Comparison of ENCODE assay signal across 21 cellular contexts in genomic region chr22:50275181-50276055, GRCh38. TPM values are rescaled to one million over a fixed set of nuclear protein-coding genes. Genes with fewer than 3 reads are reported as not detected.
DNase-seq lines count a peak whose midpoint lies in the region; ATAC-seq and TF ChIP-seq lines count a peak whose summit lies in the region.
"Had no signal": no experiment of that assay in that cellular context is flagged by ENCODE, and none has a peak within 500 bp of the region (broad histone marks: within the 10 kb centered on the region; RNA-seq: fewer than 3 reads in every experiment).

No MANE protein-coding gene starts in this region.

- no peak for ATAC-seq in Panc1
- no peak for ATAC-seq in HG03460 (IDR thresholded peaks at IDR 0.05; ENCODE audit: unreplicated experiment)
- ATAC-seq in GM18907 (IDR thresholded peaks at IDR 0.05; ENCODE audit: unreplicated experiment), result no peak
- no peak for ATAC-seq in GM19455 (IDR thresholded peaks at IDR 0.05; ENCODE audit: unreplicated experiment)

- no peaks in the 10 kb centered on the region for H3K9me3 Mint-ChIP-seq in Caco-2 (ENCODE audit: unreplicated experiment)
- H3K9me3 Mint-ChIP-seq in T-helper 2 cell treated with Interferon-gamma antibody and Interleukin-4, amounts not matched to agents 5 μg/mL and 100 μg/mL, for 36 hours, result no peaks in the 10 kb centered on the region
- H3K9me3 Mint-ChIP-seq: activated naive CD4-positive, alpha-beta T cell treated with anti-CD3 and anti-CD28 coated beads, Interleukin-2, amount 50 U/mL, for 24 hours; activated T-helper 2 cell treated with anti-CD3 and anti-CD28 coated beads, Interferon-gamma antibody, Interleukin-2, Interleukin-4, amounts not matched to agents 10 μg/mL and 5 μg/mL and 100 μg/mL, durations not matched to agents 14 hours and 24 hours and 36 hours had no signal

- H3K9me3 ChIP-seq in Caco-2 (no peaks in the 10 kb centered on the region), Panc1 (ENCODE audit: control insufficient read depth, insufficient read depth, low read depth, low read length) (no peaks in the 10 kb centered on the region), esophagus muscularis mucosa (no peaks in the 10 kb centered on the region), spleen (no peaks in the 10 kb centered on the region)
- H3K9me3 ChIP-seq: MG63, upper lobe of right lung had no signal

- H3K27ac ChIP-seq in Panc1 (ENCODE audit: low read length) (peak overlapping the region; percentile 66), esophagus muscularis mucosa (replicated peaks in 1 of 4) (peak overlapping the region in 3 of 4 donors; percentile 47 to 64 (median 53)), spleen (peak overlapping the region in 5 of 8 donors; percentile 7 to 59 (median 46))
- H3K27ac ChIP-seq: hepatocyte, upper lobe of right lung had no signal

- H3K36me3 ChIP-seq in Caco-2 (ENCODE audit: control insufficient read depth, insufficient read depth, low read length) (peaks cover 10% of the 10 kb centered on the region), Panc1 (ENCODE audit: control insufficient read depth, insufficient read depth, low read length) (no peaks in the 10 kb centered on the region), esophagus muscularis mucosa (peaks cover 45 to 57% (median 57%) of the 10 kb centered on the region in 4 donors), spleen (peaks cover 0 to 64% (median 49%) of the 10 kb centered on the region in 6 donors)

- H3K36me3 Mint-ChIP-seq in Caco-2 (ENCODE audit: insufficient read depth, unreplicated experiment), result peaks cover 75% of the 10 kb centered on the region
- no peaks in the 10 kb centered on the region for H3K36me3 Mint-ChIP-seq in T-helper 2 cell treated with Interferon-gamma antibody and Interleukin-4, amounts not matched to agents 5 μg/mL and 100 μg/mL, for 36 hours (ENCODE audit: low read depth)
- H3K36me3 Mint-ChIP-seq: activated naive CD4-positive, alpha-beta T cell treated with anti-CD3 and anti-CD28 coated beads, Interleukin-2, amount 50 U/mL, for 24 hours had no signal

- H3K4me3 ChIP-seq in Caco-2 (ENCODE audit: low read depth, low read length) (no peak overlapping the region), Panc1 (ENCODE audit: low read depth in 2 of 2, low read length in 2 of 2) (no peak overlapping the region), esophagus muscularis mucosa (no peak overlapping the region), spleen (no peak overlapping the region)
- H3K4me3 ChIP-seq: coronary artery, hepatocyte, MG63, upper lobe of right lung had no signal

- no peak for TF ChIP-seq EP300 in esophagus muscularis mucosa (IDR thresholded peaks at IDR 0.05)

- TSS peak; percentile 87 for BruUV-seq in Caco-2 (replicated peaks; lab: Mats Ljungman, UMichigan)
- TSS peak; percentile 96 for BruUV-seq in Panc1 (replicated peaks; lab: Mats Ljungman, UMichigan)

- H3K4me1 ChIP-seq in Caco-2 (peaks cover 12% of the 10 kb centered on the region), Panc1 (ENCODE audit: control insufficient read depth, insufficient read depth, low read length) (peaks cover 21% of the 10 kb centered on the region), esophagus muscularis mucosa (peaks cover 29 to 50% (median 38%) of the 10 kb centered on the region in 4 donors), spleen (peaks cover 18 to 67% (median 44%) of the 10 kb centered on the region in 6 donors)

- no peak for DNase-seq in Caco-2
- DNase-seq in Panc1 (ENCODE audit: low read depth, low spot score), result no peak
- DNase-seq in esophagus muscularis mucosa (ENCODE audit: extremely low spot score), result no peak
- no peak for DNase-seq in spleen
- no peak for DNase-seq in T-helper 2 cell treated with Interferon-gamma antibody and Interleukin-4, amounts not matched to agents 5 μg/mL and 100 μg/mL, for 36 hours (ENCODE audit: low spot score)
- DNase-seq: COR-L47, mesenchymal stem cell, NCI-H1417 treated with DMSO at 0.1 percent for 48 hours, NCI-H774 had no signal

- in situ Hi-C loops in Panc1 (cut with HindIII; ENCODE audit: low pct_unique_long_range_greater_than_20kb, low sequenced_read_pairs), result no loop called here

- H3K27ac Mint-ChIP-seq in Caco-2 (ENCODE audit: unreplicated experiment), result no peak overlapping the region
- H3K27ac Mint-ChIP-seq in T-helper 2 cell treated with Interferon-gamma antibody and Interleukin-4, amounts not matched to agents 5 μg/mL and 100 μg/mL, for 36 hours, result no peak overlapping the region
- H3K27ac Mint-ChIP-seq: activated CD4-positive, alpha-beta T cell treated with anti-CD3 and anti-CD28 coated beads for 36 hours; activated CD8-positive, alpha-beta T cell treated with anti-CD3 and anti-CD28 coated beads, Interleukin-2, amount 10 ng/mL, durations not matched to agents 7 days and 5 days; activated naive CD4-positive, alpha-beta T cell treated with anti-CD3 and anti-CD28 coated beads, Interleukin-2, amount 50 U/mL, for 24 hours; activated T-helper 2 cell treated with anti-CD3 and anti-CD28 coated beads, Interferon-gamma antibody, Interleukin-2, Interleukin-4, amounts not matched to agents 10 μg/mL and 5 μg/mL and 100 μg/mL, durations not matched to agents 14 hours and 24 hours and 36 hours; progenitor cell of endocrine pancreas had no signal

- 83% methylated on average over 27 of the region's 43 CpGs for WGBS in esophagus muscularis mucosa
- WGBS in spleen, 5 donors, result 74 to 90% (median 87%) methylated on average over 16 to 43 of the region's 43 CpGs

- intact Hi-C loops in Caco-2 (cut with micrococcal nuclease; ENCODE audit: unreplicated experiment) (no loop called here), Panc1 (cut with micrococcal nuclease; ENCODE audit: unreplicated experiment) (no loop called here), esophagus muscularis mucosa (cut with DNase I) (loop anchor here (1.0 to 5.0 kb wide), 2 partner anchors 51 to 67 kb away; partner anchors contain the start of gene PPP6R2), spleen (cut with DNase I; ENCODE audit: low total_unique reads) (no loop called here)

- no peaks in the 10 kb centered on the region for H3K4me1 Mint-ChIP-seq in Caco-2 (ENCODE audit: low read depth, unreplicated experiment)
- peaks cover 5% of the 10 kb centered on the region for H3K4me1 Mint-ChIP-seq in T-helper 2 cell treated with Interferon-gamma antibody and Interleukin-4, amounts not matched to agents 5 μg/mL and 100 μg/mL, for 36 hours (ENCODE audit: low read depth)

- TF ChIP-seq CTCF in Caco-2 (IDR thresholded peaks at IDR 0.05; ENCODE audit: insufficient read depth in 1 of 2, low read depth in 1 of 2, low read length in 1 of 2, severe bottlenecking in 1 of 2, unreplicated experiment in 1 of 2) (no peak), Panc1 (IDR thresholded peaks at IDR 0.05) (no peak), esophagus muscularis mucosa (IDR thresholded peaks at IDR 0.05) (no peak), spleen (IDR thresholded peaks at IDR 0.05 in 8 of 11, conservative IDR thresholded peaks at IDR 0.05 in 3 of 11) (no peak)

- CTCF ChIA-PET in Caco-2 (lab: Charles Lee), result interaction anchor here (1.0 to 1.7 kb wide), 3 partner anchors 18 to 67 kb away, joined by 3 to 13 read pairs (median 4); no protein-coding TSS in a partner anchor
- CTCF ChIA-PET in Panc1 (lab: Charles Lee), result interaction anchor here (0.6 to 1.5 kb wide), 3 partner anchors 19 to 357 kb away, joined by 3 to 4 read pairs (median 4); no protein-coding TSS in a partner anchor

- H3K4me3 Mint-ChIP-seq in Caco-2 (ENCODE audit: unreplicated experiment), result no peak overlapping the region
- no peak overlapping the region for H3K4me3 Mint-ChIP-seq in T-helper 2 cell treated with Interferon-gamma antibody and Interleukin-4, amounts not matched to agents 5 μg/mL and 100 μg/mL, for 36 hours
- H3K4me3 Mint-ChIP-seq: activated CD4-positive, alpha-beta T cell treated with anti-CD3 and anti-CD28 coated beads for 36 hours; activated CD8-positive, alpha-beta T cell treated with anti-CD3 and anti-CD28 coated beads, Interleukin-2, amount 10 ng/mL, durations not matched to agents 7 days and 5 days; activated naive CD4-positive, alpha-beta T cell treated with anti-CD3 and anti-CD28 coated beads, Interleukin-2, amount 50 U/mL, for 24 hours had no signal

- TF ChIP-seq POLR2A in esophagus muscularis mucosa (IDR thresholded peaks at IDR 0.05; ENCODE audit: low read depth) (no peak), spleen (IDR thresholded peaks at IDR 0.05) (no peak)

- POLR2A ChIA-PET in Caco-2 (lab: Charles Lee), result no interaction called here
- POLR2A ChIA-PET in Panc1 (lab: Charles Lee), result no interaction called here

- H3K27me3 ChIP-seq in Caco-2 (replicated peaks; ENCODE audit: control insufficient read depth, insufficient read depth, low read length) (no peaks in the 10 kb centered on the region), Panc1 (ENCODE audit: control insufficient read depth, insufficient read depth, low read length) (no peaks in the 10 kb centered on the region), esophagus muscularis mucosa (peaks cover 0 to 10% (median 0%) of the 10 kb centered on the region in 4 donors), spleen (replicated peaks in 1 of 7) (peaks cover 0 to 27% (median 17%) of the 10 kb centered on the region in 7 donors)
- H3K27me3 ChIP-seq: MG63, upper lobe of right lung had no signal

- H3K27me3 Mint-ChIP-seq in Caco-2 (ENCODE audit: insufficient read depth, unreplicated experiment), result no peaks in the 10 kb centered on the region
- H3K27me3 Mint-ChIP-seq in T-helper 2 cell treated with Interferon-gamma antibody and Interleukin-4, amounts not matched to agents 5 μg/mL and 100 μg/mL, for 36 hours (ENCODE audit: low read depth), result peaks cover 15% of the 10 kb centered on the region
- H3K27me3 Mint-ChIP-seq: activated naive CD4-positive, alpha-beta T cell treated with anti-CD3 and anti-CD28 coated beads, Interleukin-2, amount 50 U/mL, for 24 hours had no signal

RNA-seq across cellular contexts. Expression of gene MAPK11, which starts 5.2 kb away (rescaled TPM):
- 1.3 and 1.4 TPM in 2 replicates for total RNA-seq in Caco-2 (2022)
- total RNA-seq in Panc1 (2021; ENCODE audit: unreplicated experiment), result 77.7 TPM
- 105 TPM for polyA plus RNA-seq in Panc1 (2012; ENCODE audit: insufficient read length)
- 10 to 100 TPM in 2 of 4 donors, 1 to 10 TPM in 2; 3.7 to 12.5 (median 10.1) TPM for total RNA-seq in esophagus muscularis mucosa
- 10 to 100 TPM in 3 of 7 donors, 1 to 10 TPM in 4; 5.2 to 20.7 (median 9.3) TPM for total RNA-seq in spleen
- 10 to 100 TPM; 10.7 to 25.3 (median 21.0) TPM for polyA plus RNA-seq in spleen

RNA-seq across cellular contexts. Expression of gene MAPK12, which starts 13.9 kb away (rescaled TPM):
- total RNA-seq in Caco-2 (2022) (35.6 and 37.4 TPM in 2 replicates), Panc1 (2021; ENCODE audit: unreplicated experiment) (74.6 TPM), esophagus muscularis mucosa (10 to 100 TPM in 3 of 4 donors, 1 to 10 TPM in 1; 5.8 to 22.9 (median 16.1) TPM), spleen (10 to 100 TPM in 2 of 7 donors, 1 to 10 TPM in 5; 3.9 to 11.6 (median 6.4) TPM)
- polyA plus RNA-seq in Panc1 (2012; ENCODE audit: insufficient read length), result 81.1 TPM
- 10 to 100 TPM in 1 of 3 donors, 1 to 10 TPM in 2; 6.9 to 11.0 (median 9.0) TPM for polyA plus RNA-seq in spleen

RNA-seq across cellular contexts. Expression of gene HDAC10, which starts 24.4 kb away (rescaled TPM):
- 61.3 and 63.5 TPM in 2 replicates for total RNA-seq in Caco-2 (2022)
- total RNA-seq in Panc1 (2021; ENCODE audit: unreplicated experiment), result 71.3 TPM
- polyA plus RNA-seq in Panc1 (2012; ENCODE audit: insufficient read length), result 74.6 TPM
- total RNA-seq in esophagus muscularis mucosa, result 10 to 100 TPM; 10.2 to 19.5 (median 17.4) TPM
- 100 to 1,000 TPM in 1 of 7 donors, 10 to 100 TPM in 6; 63.6 to 108 (median 70.2) TPM for total RNA-seq in spleen
- 10 to 100 TPM; 25.0 to 69.9 (median 44.7) TPM for polyA plus RNA-seq in spleen

RNA-seq across cellular contexts. Expression of gene TUBGCP6, which starts 30.6 kb away (rescaled TPM):
- 29.3 and 34.2 TPM in 2 replicates for total RNA-seq in Caco-2 (2022)
- total RNA-seq in Panc1 (2021; ENCODE audit: unreplicated experiment), result 31.3 TPM
- 31.3 TPM for polyA plus RNA-seq in Panc1 (2012; ENCODE audit: insufficient read length)
- total RNA-seq in esophagus muscularis mucosa, result 10 to 100 TPM; 20.2 to 38.0 (median 30.0) TPM
- total RNA-seq in spleen, result 10 to 100 TPM; 65.2 to 98.0 (median 69.4) TPM
- 10 to 100 TPM; 36.0 to 70.7 (median 69.2) TPM for polyA plus RNA-seq in spleen

RNA-seq across cellular contexts. Expression of gene PLXNB2, which starts 32.0 kb away (rescaled TPM):
- total RNA-seq in Caco-2 (2022) (260 and 262 TPM in 2 replicates), Panc1 (2021; ENCODE audit: unreplicated experiment) (227 TPM), esophagus muscularis mucosa (100 to 1,000 TPM; 115 to 218 (median 154) TPM), spleen (100 to 1,000 TPM; 175 to 382 (median 278) TPM)
- 239 TPM for polyA plus RNA-seq in Panc1 (2012; ENCODE audit: insufficient read length)
- polyA plus RNA-seq in spleen, result 100 to 1,000 TPM in 1 of 3 donors, 10 to 100 TPM in 2; 41.9 to 113 (median 68.3) TPM
